Comparison of ENCODE assay signal across 1 cellular context in genomic region chr7:92133737-92134270, GRCh38.
TF ChIP-seq lines count a peak whose summit lies in the region.

No MANE protein-coding gene starts in this region.

TF ChIP-seq in HepG2, 621 proteins besides CTCF, POLR2A, EP300 and RAD21 (continued from another document and continues in another):
- TF ChIP-seq, protein P1, sequence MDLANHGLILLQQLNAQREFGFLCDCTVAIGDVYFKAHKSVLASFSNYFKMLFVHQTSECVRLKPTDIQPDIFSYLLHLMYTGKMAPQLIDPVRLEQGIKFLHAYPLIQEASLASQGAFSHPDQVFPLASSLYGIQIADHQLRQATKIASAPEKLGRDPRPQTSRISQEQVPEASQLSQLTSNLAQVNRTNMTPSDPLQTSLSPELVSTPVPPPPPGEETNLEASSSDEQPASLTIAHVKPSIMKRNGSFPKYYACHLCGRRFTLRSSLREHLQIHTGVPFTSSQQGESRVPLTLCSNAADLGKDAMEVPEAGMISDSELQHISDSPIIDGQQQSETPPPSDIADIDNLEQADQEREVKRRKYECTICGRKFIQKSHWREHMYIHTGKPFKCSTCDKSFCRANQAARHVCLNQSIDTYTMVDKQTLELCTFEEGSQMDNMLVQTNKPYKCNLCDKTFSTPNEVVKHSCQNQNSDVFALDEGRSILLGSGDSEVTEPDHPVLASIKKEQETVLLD (CRISPR knock-in tag; IDR thresholded peaks at IDR 0.05; ENCODE audit: low read depth), result 0 out of 2 replicates have a peak, but pooled peaks have one; percentile 23
- TF ChIP-seq ZMYM4 (CRISPR knock-in tag; IDR thresholded peaks at IDR 0.05) (0 out of 2 replicates have a peak, but pooled peaks have one; percentile 18), KAT7 (CRISPR knock-in tag; IDR thresholded peaks at IDR 0.05; ENCODE audit: borderline replicate concordance) (peak; percentile 71; the same call in 1 of the 2 replicates), ZNF788 (CRISPR knock-in tag; IDR thresholded peaks at IDR 0.05; ENCODE audit: borderline replicate concordance) (peak; percentile 64; the same call in 1 of the 2 replicates), SMAD3 (CRISPR knock-in tag; IDR thresholded peaks at IDR 0.05) (0 out of 2 replicates have a peak, but pooled peaks have one; percentile 10), TEAD3 (CRISPR knock-in tag; optimal IDR thresholded peaks at IDR 0.05; ENCODE audit: borderline replicate concordance) (peak; percentile 35), ERF (CRISPR knock-in tag; IDR thresholded peaks at IDR 0.05) (0 out of 2 replicates have a peak, but pooled peaks have one; percentile 4), ZBTB7A (CRISPR knock-in tag; IDR thresholded peaks at IDR 0.05) (peak; percentile 98), ATAD3A (CRISPR knock-in tag; IDR thresholded peaks at IDR 0.05) (no peak), EED (CRISPR knock-in tag; IDR thresholded peaks at IDR 0.05) (peak; percentile 84), ZBTB20 (CRISPR knock-in tag; IDR thresholded peaks at IDR 0.05; ENCODE audit: borderline replicate concordance, low read depth) (peak; percentile 31; the same call in 1 of the 2 replicates), ZNF883 (CRISPR knock-in tag; IDR thresholded peaks at IDR 0.05; ENCODE audit: not compliant biosample characterization) (peak; percentile 87), ARID5B (CRISPR knock-in tag; IDR thresholded peaks at IDR 0.05) (peak; percentile 8; the same call in 1 of the 2 replicates), KIAA2018 (CRISPR knock-in tag; IDR thresholded peaks at IDR 0.05; ENCODE audit: borderline replicate concordance) (peak; percentile 34; the same call in 1 of the 2 replicates), ZNF629 (CRISPR knock-in tag; conservative IDR thresholded peaks at IDR 0.05) (0 out of 2 replicates have a peak, but pooled peaks have one; percentile 10), ZNF724P (CRISPR knock-in tag; IDR thresholded peaks at IDR 0.05; ENCODE audit: borderline replicate concordance) (peak; percentile 76; the same call in 1 of the 2 replicates), PATZ1 (CRISPR knock-in tag; IDR thresholded peaks at IDR 0.05) (peak; percentile 76), ZIK1 (CRISPR knock-in tag; IDR thresholded peaks at IDR 0.05; ENCODE audit: borderline replicate concordance, low read depth) (no peak), GABPB1 (CRISPR knock-in tag; IDR thresholded peaks at IDR 0.05) (peak; percentile 9; the same call in 1 of the 2 replicates), FLYWCH1 (CRISPR knock-in tag; IDR thresholded peaks at IDR 0.05) (0 out of 2 replicates have a peak, but pooled peaks have one; percentile 25), YY1 (IDR thresholded peaks at IDR 0.05; ENCODE audit: insufficient read depth, insufficient replicate concordance, low read depth, low read length) (peak; percentile 80), MEIS1 (CRISPR knock-in tag; IDR thresholded peaks at IDR 0.05; ENCODE audit: borderline replicate concordance) (no peak), TRIM24 (CRISPR knock-in tag; IDR thresholded peaks at IDR 0.05) (no peak), HIVEP1 (CRISPR knock-in tag; IDR thresholded peaks at IDR 0.05) (no peak), CENPT (CRISPR knock-in tag; IDR thresholded peaks at IDR 0.05; ENCODE audit: low read depth) (peak; percentile 29; the same call in 1 of the 2 replicates), PHF8 (CRISPR knock-in tag; IDR thresholded peaks at IDR 0.05) (peak; percentile 11; the same call in 1 of the 2 replicates), NFIC (IDR thresholded peaks at IDR 0.05; ENCODE audit: low read length) (no peak), SAP130 (CRISPR knock-in tag; IDR thresholded peaks at IDR 0.05; ENCODE audit: low read depth) (0 out of 2 replicates have a peak, but pooled peaks have one; percentile 29), HDAC2 (CRISPR knock-in tag; IDR thresholded peaks at IDR 0.05) (peak; percentile 57; the same call in 1 of the 2 replicates), MYC (CRISPR knock-in tag; IDR thresholded peaks at IDR 0.05; ENCODE audit: borderline replicate concordance) (peak; percentile 70), JUND (CRISPR knock-in tag; IDR thresholded peaks at IDR 0.05) (no peak), ZFP1 (CRISPR knock-in tag; IDR thresholded peaks at IDR 0.05) (0 out of 2 replicates have a peak, but pooled peaks have one; percentile 10), TCF12 (IDR thresholded peaks at IDR 0.05) (no peak), TCF12 (CRISPR knock-in tag; IDR thresholded peaks at IDR 0.05) (peak; percentile 22; the same call in 1 of the 2 replicates), PAF1 (CRISPR knock-in tag; IDR thresholded peaks at IDR 0.05) (no peak), CBFB (CRISPR knock-in tag; IDR thresholded peaks at IDR 0.05) (peak; percentile 96), KMT2A (CRISPR knock-in tag; IDR thresholded peaks at IDR 0.05) (peak; percentile 76), CHCHD3 (CRISPR knock-in tag; IDR thresholded peaks at IDR 0.05) (peak; percentile 85)
- TF ChIP-seq, protein P2, sequence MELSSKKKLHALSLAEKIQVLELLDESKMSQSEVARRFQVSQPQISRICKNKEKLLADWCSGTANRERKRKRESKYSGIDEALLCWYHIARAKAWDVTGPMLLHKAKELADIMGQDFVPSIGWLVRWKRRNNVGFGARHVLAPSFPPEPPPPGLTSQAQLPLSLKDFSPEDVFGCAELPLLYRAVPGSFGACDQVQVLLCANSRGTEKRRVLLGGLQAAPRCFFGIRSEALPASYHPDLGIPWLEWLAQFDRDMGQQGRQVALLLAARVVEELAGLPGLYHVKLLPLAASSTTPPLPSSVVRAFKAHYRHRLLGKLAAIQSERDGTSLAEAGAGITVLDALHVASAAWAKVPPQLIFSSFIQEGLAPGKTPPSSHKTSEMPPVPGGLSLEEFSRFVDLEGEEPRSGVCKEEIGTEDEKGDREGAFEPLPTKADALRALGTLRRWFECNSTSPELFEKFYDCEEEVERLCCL (CRISPR knock-in tag; IDR thresholded peaks at IDR 0.05; ENCODE audit: borderline replicate concordance), result 0 out of 2 replicates have a peak, but pooled peaks have one; percentile 34
- TF ChIP-seq, protein P3, sequence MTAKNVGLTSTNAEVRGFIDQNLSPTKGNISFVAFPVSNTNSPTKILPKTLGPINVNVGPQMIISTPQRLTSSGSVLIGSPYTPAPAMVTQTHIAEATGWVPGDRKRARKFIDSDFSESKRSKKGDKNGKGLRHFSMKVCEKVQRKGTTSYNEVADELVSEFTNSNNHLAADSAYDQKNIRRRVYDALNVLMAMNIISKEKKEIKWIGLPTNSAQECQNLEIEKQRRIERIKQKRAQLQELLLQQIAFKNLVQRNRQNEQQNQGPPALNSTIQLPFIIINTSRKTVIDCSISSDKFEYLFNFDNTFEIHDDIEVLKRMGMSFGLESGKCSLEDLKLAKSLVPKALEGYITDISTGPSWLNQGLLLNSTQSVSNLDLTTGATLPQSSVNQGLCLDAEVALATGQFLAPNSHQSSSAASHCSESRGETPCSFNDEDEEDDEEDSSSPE (CRISPR knock-in tag; IDR thresholded peaks at IDR 0.05), result peak; percentile 14; the same call in 1 of the 2 replicates
- TF ChIP-seq, protein P4, sequence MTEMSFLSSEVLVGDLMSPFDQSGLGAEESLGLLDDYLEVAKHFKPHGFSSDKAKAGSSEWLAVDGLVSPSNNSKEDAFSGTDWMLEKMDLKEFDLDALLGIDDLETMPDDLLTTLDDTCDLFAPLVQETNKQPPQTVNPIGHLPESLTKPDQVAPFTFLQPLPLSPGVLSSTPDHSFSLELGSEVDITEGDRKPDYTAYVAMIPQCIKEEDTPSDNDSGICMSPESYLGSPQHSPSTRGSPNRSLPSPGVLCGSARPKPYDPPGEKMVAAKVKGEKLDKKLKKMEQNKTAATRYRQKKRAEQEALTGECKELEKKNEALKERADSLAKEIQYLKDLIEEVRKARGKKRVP (CRISPR knock-in tag; IDR thresholded peaks at IDR 0.05), result peak in 1 of 2 experiments; percentile 19; a peak in 1 of 4 replicates
- TF ChIP-seq, protein P5, sequence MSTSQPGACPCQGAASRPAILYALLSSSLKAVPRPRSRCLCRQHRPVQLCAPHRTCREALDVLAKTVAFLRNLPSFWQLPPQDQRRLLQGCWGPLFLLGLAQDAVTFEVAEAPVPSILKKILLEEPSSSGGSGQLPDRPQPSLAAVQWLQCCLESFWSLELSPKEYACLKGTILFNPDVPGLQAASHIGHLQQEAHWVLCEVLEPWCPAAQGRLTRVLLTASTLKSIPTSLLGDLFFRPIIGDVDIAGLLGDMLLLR (CRISPR knock-in tag; IDR thresholded peaks at IDR 0.05), result peak; percentile 60
